ENCODE assay signal across 1 cellular context in the genomic region with DNA sequence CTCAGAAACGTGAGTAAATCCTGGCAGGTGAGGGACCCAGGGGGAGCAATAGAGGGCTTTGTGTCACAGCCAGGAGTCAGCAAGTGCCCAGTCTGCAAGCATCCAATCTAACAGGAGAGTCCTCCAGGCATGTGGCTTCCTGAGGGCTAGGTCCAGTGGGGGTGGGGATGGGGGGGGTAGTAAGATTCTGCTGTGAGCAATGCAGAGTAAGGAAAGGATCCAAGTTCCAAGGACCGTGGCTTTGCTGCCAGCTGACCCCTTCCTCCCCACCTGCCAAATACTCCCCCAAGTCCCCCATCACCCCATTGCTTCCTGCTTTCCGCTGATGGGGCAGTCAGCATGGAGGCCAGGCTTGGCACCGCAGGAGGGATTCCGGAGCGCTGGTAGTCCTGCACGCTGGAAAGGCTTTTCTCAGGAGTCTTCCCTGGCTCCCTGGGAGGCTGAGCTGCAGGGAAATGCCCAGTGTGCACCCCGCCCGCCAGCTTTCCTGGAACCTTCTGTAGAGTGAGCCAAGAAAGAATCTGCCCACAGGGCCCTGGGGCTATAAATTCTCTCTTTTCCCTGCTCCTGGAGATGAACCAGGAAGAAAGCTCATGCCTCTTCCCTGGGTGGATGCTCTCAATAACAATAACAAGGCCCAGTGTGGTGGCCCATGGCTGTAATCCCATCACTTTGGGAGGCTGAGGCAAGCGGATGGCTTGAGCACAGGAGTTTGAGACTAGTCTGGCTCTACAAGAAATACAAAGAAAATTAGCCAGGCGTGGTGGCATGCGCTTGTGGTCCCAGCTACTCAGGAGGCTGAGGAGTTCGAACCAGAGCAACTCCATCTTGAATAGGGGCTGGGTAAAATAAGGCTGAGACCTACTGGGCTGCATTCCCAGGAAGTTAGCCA.
A peak's percentile ranks its signal among the peaks of the same experiment; 100 is the strongest.
TF ChIP-seq lines count a peak whose summit lies in the region.

No MANE protein-coding gene starts in this region.

TF ChIP-seq in K562, 482 proteins besides CTCF, POLR2A, EP300 and RAD21 (continued from another document):
- TF ChIP-seq, protein P1, sequence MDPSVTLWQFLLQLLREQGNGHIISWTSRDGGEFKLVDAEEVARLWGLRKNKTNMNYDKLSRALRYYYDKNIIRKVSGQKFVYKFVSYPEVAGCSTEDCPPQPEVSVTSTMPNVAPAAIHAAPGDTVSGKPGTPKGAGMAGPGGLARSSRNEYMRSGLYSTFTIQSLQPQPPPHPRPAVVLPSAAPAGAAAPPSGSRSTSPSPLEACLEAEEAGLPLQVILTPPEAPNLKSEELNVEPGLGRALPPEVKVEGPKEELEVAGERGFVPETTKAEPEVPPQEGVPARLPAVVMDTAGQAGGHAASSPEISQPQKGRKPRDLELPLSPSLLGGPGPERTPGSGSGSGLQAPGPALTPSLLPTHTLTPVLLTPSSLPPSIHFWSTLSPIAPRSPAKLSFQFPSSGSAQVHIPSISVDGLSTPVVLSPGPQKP (CRISPR knock-in tag; IDR thresholded peaks at IDR 0.05) = no peak
- TF ChIP-seq HCFC1 (IDR thresholded peaks at IDR 0.05; ENCODE audit: low read depth, low read length) (no peak), DNMT1 (IDR thresholded peaks at IDR 0.05) (no peak), LEF1 (IDR thresholded peaks at IDR 0.05) (no peak), RBM34 (IDR thresholded peaks at IDR 0.05; ENCODE audit: borderline replicate concordance, insufficient read depth, low read length) (no peak), JUNB (CRISPR knock-in tag; conservative IDR thresholded peaks at IDR 0.05) (no peak), ZFP1 (CRISPR knock-in tag; IDR thresholded peaks at IDR 0.05) (no peak), FOXJ2 (tag; IDR thresholded peaks at IDR 0.05) (no peak)
- TF ChIP-seq, protein P2, sequence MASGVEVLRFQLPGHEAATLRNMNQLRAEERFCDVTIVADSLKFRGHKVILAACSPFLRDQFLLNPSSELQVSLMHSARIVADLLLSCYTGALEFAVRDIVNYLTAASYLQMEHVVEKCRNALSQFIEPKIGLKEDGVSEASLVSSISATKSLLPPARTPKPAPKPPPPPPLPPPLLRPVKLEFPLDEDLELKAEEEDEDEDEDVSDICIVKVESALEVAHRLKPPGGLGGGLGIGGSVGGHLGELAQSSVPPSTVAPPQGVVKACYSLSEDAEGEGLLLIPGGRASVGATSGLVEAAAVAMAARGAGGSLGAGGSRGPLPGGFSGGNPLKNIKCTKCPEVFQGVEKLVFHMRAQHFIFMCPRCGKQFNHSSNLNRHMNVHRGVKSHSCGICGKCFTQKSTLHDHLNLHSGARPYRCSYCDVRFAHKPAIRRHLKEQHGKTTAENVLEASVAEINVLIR (CRISPR knock-in tag; IDR thresholded peaks at IDR 0.05) = peak; percentile 76; the same call in 1 of the 2 replicates
TF ChIP-seq in K562: peak in this region for 93.
